In genomic region chr1:203823306-203823705, GRCh38 we compare ENCODE assay signal across 19 cellular contexts. TPM values are rescaled to one million over a fixed set of nuclear protein-coding genes. Genes with fewer than 3 reads are reported as not detected.
"Had no signal": no experiment of that assay in that cellular context is flagged by ENCODE, and none has a peak within 500 bp of the region (broad histone marks: within the 10 kb centered on the region; RNA-seq: fewer than 3 reads in every experiment).

No MANE protein-coding gene starts in this region.

- H3K4me3 ChIP-seq: pancreas, thoracic aorta had no signal

- DNase-seq: activated CD4-positive, alpha-beta T cell treated with anti-CD3 and anti-CD28 coated beads for 48 hours; activated CD8-positive, alpha-beta memory T cell treated with anti-CD3 and anti-CD28 coated beads, Interleukin-2, amount 50 U/mL, for 48 hours; activated CD8-positive, alpha-beta T cell treated with anti-CD3 and anti-CD28 coated beads, Interleukin-2, amount 10 ng/mL, durations not matched to agents 7 days and 5 days; amygdala; brain microvascular endothelial cell; effector memory CD8-positive, alpha-beta T cell; erythroblast; islet precursor cell; pancreas; retina; stimulated activated CD4-positive, alpha-beta T cell treated with anti-CD3 and anti-CD28 coated beads, Interleukin-4, amount 100 ng/mL, for 1 hour; stimulated activated CD8-positive, alpha-beta memory T cell treated with anti-CD3 and anti-CD28 coated beads, Interleukin-4, amount 100 ng/mL, for 48 hours; stimulated activated naive CD8-positive, alpha-beta T cell treated with anti-CD3 and anti-CD28 coated beads, Interleukin-15, amount 100 ng/mL, for 72 hours had no signal

- H3K4me3 Mint-ChIP-seq: activated CD8-positive, alpha-beta T cell treated with anti-CD3 and anti-CD28 coated beads, Interleukin-2, amount 10 ng/mL, durations not matched to agents 7 days and 5 days; activated naive CD8-positive, alpha-beta T cell; dendritic cell treated with granulocyte-macrophage colony-stimulating factor and Interleukin-4, amounts not matched to agents 40 ng/mL and 50 ng/mL, for 4 days; effector memory CD8-positive, alpha-beta T cell; stimulated activated naive CD8-positive, alpha-beta T cell treated with anti-CD3 and anti-CD28 coated beads, Interleukin-15, amount 100 ng/mL, for 72 hours; WTC11 had no signal

- H3K4me1 ChIP-seq: pancreas had no signal

- H3K9me3 ChIP-seq: pancreas, thoracic aorta had no signal

- H3K9me3 Mint-ChIP-seq: activated T-helper 2 cell treated with anti-CD3 and anti-CD28 coated beads, Interferon-gamma antibody, Interleukin-2, Interleukin-4, amounts not matched to agents 10 μg/mL and 5 μg/mL and 100 μg/mL, durations not matched to agents 14 hours and 24 hours and 36 hours; dendritic cell treated with granulocyte-macrophage colony-stimulating factor and Interleukin-4, amounts not matched to agents 40 ng/mL and 50 ng/mL, for 4 days; effector memory CD8-positive, alpha-beta T cell; stimulated activated naive CD8-positive, alpha-beta T cell treated with anti-CD3 and anti-CD28 coated beads, Interleukin-15, amount 100 ng/mL, for 72 hours; WTC11 had no signal

- H3K27ac ChIP-seq: brain microvascular endothelial cell, pancreas, thoracic aorta had no signal

- H3K27ac Mint-ChIP-seq: activated CD8-positive, alpha-beta T cell treated with anti-CD3 and anti-CD28 coated beads, Interleukin-2, amount 10 ng/mL, durations not matched to agents 7 days and 5 days; activated T-helper 2 cell treated with anti-CD3 and anti-CD28 coated beads, Interferon-gamma antibody, Interleukin-2, Interleukin-4, amounts not matched to agents 10 μg/mL and 5 μg/mL and 100 μg/mL, durations not matched to agents 14 hours and 24 hours and 36 hours; dendritic cell treated with granulocyte-macrophage colony-stimulating factor and Interleukin-4, amounts not matched to agents 40 ng/mL and 50 ng/mL, for 4 days; WTC11 had no signal

- H3K27me3 ChIP-seq: brain microvascular endothelial cell, pancreas had no signal

- H3K27me3 Mint-ChIP-seq: activated naive CD8-positive, alpha-beta T cell; dendritic cell treated with granulocyte-macrophage colony-stimulating factor and Interleukin-4, amounts not matched to agents 40 ng/mL and 50 ng/mL, for 4 days; effector memory CD8-positive, alpha-beta T cell; stimulated activated naive CD8-positive, alpha-beta T cell treated with anti-CD3 and anti-CD28 coated beads, Interleukin-15, amount 100 ng/mL, for 72 hours had no signal

- ATAC-seq: activated CD8-positive, alpha-beta T cell treated with anti-CD3 and anti-CD28 coated beads, Interleukin-2, amount 10 ng/mL, durations not matched to agents 7 days and 5 days; effector memory CD8-positive, alpha-beta T cell; pancreas; stimulated activated naive CD8-positive, alpha-beta T cell treated with anti-CD3 and anti-CD28 coated beads, Interleukin-15, amount 100 ng/mL, for 72 hours; WTC11 had no signal

RNA-seq across cellular contexts. Expression of gene LAX1, which starts 58.3 kb away (rescaled TPM):
- total RNA-seq: frontal cortex, WTC11 had no signal
